Comparison of ENCODE assay signal across 2 cellular contexts in genomic region chr13:91360246-91360751, GRCh38.
A peak's percentile ranks its signal among the peaks of the same experiment; 100 is the strongest.
TF ChIP-seq lines count a peak whose summit lies in the region.

No MANE protein-coding gene starts in this region.

TF ChIP-seq in SK-N-SH, 30 proteins besides CTCF, POLR2A, EP300 and RAD21:
- TF ChIP-seq, protein P1, sequence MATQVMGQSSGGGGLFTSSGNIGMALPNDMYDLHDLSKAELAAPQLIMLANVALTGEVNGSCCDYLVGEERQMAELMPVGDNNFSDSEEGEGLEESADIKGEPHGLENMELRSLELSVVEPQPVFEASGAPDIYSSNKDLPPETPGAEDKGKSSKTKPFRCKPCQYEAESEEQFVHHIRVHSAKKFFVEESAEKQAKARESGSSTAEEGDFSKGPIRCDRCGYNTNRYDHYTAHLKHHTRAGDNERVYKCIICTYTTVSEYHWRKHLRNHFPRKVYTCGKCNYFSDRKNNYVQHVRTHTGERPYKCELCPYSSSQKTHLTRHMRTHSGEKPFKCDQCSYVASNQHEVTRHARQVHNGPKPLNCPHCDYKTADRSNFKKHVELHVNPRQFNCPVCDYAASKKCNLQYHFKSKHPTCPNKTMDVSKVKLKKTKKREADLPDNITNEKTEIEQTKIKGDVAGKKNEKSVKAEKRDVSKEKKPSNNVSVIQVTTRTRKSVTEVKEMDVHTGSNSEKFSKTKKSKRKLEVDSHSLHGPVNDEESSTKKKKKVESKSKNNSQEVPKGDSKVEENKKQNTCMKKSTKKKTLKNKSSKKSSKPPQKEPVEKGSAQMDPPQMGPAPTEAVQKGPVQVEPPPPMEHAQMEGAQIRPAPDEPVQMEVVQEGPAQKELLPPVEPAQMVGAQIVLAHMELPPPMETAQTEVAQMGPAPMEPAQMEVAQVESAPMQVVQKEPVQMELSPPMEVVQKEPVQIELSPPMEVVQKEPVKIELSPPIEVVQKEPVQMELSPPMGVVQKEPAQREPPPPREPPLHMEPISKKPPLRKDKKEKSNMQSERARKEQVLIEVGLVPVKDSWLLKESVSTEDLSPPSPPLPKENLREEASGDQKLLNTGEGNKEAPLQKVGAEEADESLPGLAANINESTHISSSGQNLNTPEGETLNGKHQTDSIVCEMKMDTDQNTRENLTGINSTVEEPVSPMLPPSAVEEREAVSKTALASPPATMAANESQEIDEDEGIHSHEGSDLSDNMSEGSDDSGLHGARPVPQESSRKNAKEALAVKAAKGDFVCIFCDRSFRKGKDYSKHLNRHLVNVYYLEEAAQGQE (IDR thresholded peaks at IDR 0.05; ENCODE audit: low read depth, low read length), result no peak
- peak; percentile 29; the same call in 1 of the 2 replicates for TF ChIP-seq POLR2AphosphoS5 (IDR thresholded peaks at IDR 0.05; ENCODE audit: low read depth, low read length)

TF ChIP-seq in GM23338, 12 proteins besides CTCF, POLR2A, EP300 and RAD21:
- TF ChIP-seq, protein P2, sequence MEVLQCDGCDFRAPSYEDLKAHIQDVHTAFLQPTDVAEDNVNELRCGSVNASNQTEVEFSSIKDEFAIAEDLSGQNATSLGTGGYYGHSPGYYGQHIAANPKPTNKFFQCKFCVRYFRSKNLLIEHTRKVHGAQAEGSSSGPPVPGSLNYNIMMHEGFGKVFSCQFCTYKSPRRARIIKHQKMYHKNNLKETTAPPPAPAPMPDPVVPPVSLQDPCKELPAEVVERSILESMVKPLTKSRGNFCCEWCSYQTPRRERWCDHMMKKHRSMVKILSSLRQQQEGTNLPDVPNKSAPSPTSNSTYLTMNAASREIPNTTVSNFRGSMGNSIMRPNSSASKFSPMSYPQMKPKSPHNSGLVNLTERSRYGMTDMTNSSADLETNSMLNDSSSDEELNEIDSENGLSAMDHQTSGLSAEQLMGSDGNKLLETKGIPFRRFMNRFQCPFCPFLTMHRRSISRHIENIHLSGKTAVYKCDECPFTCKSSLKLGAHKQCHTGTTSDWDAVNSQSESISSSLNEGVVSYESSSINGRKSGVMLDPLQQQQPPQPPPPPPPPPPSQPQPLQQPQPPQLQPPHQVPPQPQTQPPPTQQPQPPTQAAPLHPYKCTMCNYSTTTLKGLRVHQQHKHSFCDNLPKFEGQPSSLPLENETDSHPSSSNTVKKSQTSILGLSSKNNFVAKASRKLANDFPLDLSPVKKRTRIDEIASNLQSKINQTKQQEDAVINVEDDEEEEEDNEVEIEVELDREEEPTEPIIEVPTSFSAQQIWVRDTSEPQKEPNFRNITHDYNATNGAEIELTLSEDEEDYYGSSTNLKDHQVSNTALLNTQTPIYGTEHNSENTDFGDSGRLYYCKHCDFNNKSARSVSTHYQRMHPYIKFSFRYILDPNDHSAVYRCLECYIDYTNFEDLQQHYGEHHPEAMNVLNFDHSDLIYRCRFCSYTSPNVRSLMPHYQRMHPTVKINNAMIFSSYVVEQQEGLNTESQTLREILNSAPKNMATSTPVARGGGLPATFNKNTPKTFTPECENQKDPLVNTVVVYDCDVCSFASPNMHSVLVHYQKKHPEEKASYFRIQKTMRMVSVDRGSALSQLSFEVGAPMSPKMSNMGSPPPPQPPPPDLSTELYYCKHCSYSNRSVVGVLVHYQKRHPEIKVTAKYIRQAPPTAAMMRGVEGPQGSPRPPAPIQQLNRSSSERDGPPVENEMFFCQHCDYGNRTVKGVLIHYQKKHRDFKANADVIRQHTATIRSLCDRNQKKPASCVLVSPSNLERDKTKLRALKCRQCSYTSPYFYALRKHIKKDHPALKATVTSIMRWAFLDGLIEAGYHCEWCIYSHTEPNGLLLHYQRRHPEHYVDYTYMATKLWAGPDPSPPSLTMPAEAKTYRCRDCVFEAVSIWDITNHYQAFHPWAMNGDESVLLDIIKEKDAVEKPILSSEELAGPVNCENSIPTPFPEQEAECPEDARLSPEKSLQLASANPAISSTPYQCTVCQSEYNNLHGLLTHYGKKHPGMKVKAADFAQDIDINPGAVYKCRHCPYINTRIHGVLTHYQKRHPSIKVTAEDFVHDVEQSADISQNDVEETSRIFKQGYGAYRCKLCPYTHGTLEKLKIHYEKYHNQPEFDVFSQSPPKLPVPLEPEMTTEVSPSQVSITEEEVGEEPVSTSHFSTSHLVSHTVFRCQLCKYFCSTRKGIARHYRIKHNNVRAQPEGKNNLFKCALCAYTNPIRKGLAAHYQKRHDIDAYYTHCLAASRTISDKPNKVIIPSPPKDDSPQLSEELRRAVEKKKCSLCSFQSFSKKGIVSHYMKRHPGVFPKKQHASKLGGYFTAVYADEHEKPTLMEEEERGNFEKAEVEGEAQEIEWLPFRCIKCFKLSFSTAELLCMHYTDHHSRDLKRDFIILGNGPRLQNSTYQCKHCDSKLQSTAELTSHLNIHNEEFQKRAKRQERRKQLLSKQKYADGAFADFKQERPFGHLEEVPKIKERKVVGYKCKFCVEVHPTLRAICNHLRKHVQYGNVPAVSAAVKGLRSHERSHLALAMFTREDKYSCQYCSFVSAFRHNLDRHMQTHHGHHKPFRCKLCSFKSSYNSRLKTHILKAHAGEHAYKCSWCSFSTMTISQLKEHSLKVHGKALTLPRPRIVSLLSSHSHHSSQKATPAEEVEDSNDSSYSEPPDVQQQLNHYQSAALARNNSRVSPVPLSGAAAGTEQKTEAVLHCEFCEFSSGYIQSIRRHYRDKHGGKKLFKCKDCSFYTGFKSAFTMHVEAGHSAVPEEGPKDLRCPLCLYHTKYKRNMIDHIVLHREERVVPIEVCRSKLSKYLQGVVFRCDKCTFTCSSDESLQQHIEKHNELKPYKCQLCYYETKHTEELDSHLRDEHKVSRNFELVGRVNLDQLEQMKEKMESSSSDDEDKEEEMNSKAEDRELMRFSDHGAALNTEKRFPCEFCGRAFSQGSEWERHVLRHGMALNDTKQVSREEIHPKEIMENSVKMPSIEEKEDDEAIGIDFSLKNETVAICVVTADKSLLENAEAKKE (CRISPR knock-in tag; IDR thresholded peaks at IDR 0.05), result no peak
- TF ChIP-seq STAT1 (IDR thresholded peaks at IDR 0.05; ENCODE audit: unreplicated experiment), result no peak
- TF ChIP-seq, protein P3, sequence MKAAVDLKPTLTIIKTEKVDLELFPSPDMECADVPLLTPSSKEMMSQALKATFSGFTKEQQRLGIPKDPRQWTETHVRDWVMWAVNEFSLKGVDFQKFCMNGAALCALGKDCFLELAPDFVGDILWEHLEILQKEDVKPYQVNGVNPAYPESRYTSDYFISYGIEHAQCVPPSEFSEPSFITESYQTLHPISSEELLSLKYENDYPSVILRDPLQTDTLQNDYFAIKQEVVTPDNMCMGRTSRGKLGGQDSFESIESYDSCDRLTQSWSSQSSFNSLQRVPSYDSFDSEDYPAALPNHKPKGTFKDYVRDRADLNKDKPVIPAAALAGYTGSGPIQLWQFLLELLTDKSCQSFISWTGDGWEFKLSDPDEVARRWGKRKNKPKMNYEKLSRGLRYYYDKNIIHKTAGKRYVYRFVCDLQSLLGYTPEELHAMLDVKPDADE (IDR thresholded peaks at IDR 0.05), result no peak
- no peak for TF ChIP-seq ZNF114 (CRISPR knock-in tag; IDR thresholded peaks at IDR 0.05)
- TF ChIP-seq, protein P1 (IDR thresholded peaks at IDR 0.05; ENCODE audit: unreplicated experiment), result no peak
- no peak for TF ChIP-seq ZNF331 (CRISPR knock-in tag; IDR thresholded peaks at IDR 0.05; ENCODE audit: low read depth)
- no peak for TF ChIP-seq EZH2 (IDR thresholded peaks at IDR 0.05; ENCODE audit: low read depth, unreplicated experiment)
- TF ChIP-seq CREB1 (CRISPR knock-in tag; IDR thresholded peaks at IDR 0.05; ENCODE audit: low read depth), result no peak
- no peak for TF ChIP-seq JUNB (IDR thresholded peaks at IDR 0.05; ENCODE audit: unreplicated experiment)
- TF ChIP-seq NANOG (IDR thresholded peaks at IDR 0.05; ENCODE audit: borderline replicate concordance), result no peak
- TF ChIP-seq POLR2AphosphoS5 (IDR thresholded peaks at IDR 0.05; ENCODE audit: low read depth), result no peak; the same call in 1 of the 2 replicates
- no peak for TF ChIP-seq EZH2phosphoT487 (IDR thresholded peaks at IDR 0.05; ENCODE audit: unreplicated experiment)
